Comparison of ENCODE assay signal across 1 cellular context in genomic region chr10:79068203-79068561, GRCh38.
TF ChIP-seq lines count a peak whose summit lies in the region.

No MANE protein-coding gene starts in this region.

TF ChIP-seq in HepG2, 621 proteins besides CTCF, POLR2A, EP300 and RAD21 (continued from another document):
- 0 out of 2 replicates have a peak, but pooled peaks have one; percentile 7 for TF ChIP-seq ZNF687 (CRISPR knock-in tag; IDR thresholded peaks at IDR 0.05)
- TF ChIP-seq ETS1 (CRISPR knock-in tag; IDR thresholded peaks at IDR 0.05), result 0 out of 2 replicates have a peak, but pooled peaks have one; percentile 41
- TF ChIP-seq ZNF264 (CRISPR knock-in tag; IDR thresholded peaks at IDR 0.05), result 0 out of 2 replicates have a peak, but pooled peaks have one; percentile 35
